ENCODE assay signal across 1 cellular context in genomic region chr3:112990672-112991602, GRCh38.
TF ChIP-seq lines count a peak whose summit lies in the region.

TSS of gene GTPBP8 (plus strand) at chr3:112990984. CDS start at chr3:112991000, 16 bp downstream.

TF ChIP-seq in HepG2, 621 proteins besides CTCF, POLR2A, EP300 and RAD21 (continued from another document and continues in another):
- peak; percentile 26 for TF ChIP-seq ELF3 (CRISPR knock-in tag; IDR thresholded peaks at IDR 0.05)
- peak; percentile 81; the same call in 1 of the 2 replicates for TF ChIP-seq PAWR (CRISPR knock-in tag; IDR thresholded peaks at IDR 0.05; ENCODE audit: borderline replicate concordance)
- TF ChIP-seq NR0B2 (CRISPR knock-in tag; IDR thresholded peaks at IDR 0.05) = no peak
- peak; percentile 99 for TF ChIP-seq POLR2G (IDR thresholded peaks at IDR 0.05; ENCODE audit: low read depth, low read length)
- TF ChIP-seq ZBTB7B (CRISPR knock-in tag; IDR thresholded peaks at IDR 0.05) = 0 out of 2 replicates have a peak, but pooled peaks have one; percentile 37
- TF ChIP-seq RELA (CRISPR knock-in tag; IDR thresholded peaks at IDR 0.05) = no peak; the same call in 1 of the 2 replicates
- 0 out of 2 replicates have a peak, but pooled peaks have one; percentile 31 for TF ChIP-seq ZNF331 (CRISPR knock-in tag; IDR thresholded peaks at IDR 0.05)
- TF ChIP-seq ZNF350 (CRISPR knock-in tag; IDR thresholded peaks at IDR 0.05; ENCODE audit: borderline replicate concordance, low read depth) = peak; percentile 89; the same call in 1 of the 2 replicates
- peak; percentile 77 for TF ChIP-seq ZSCAN25 (CRISPR knock-in tag; IDR thresholded peaks at IDR 0.05)
- TF ChIP-seq ZMYM4 (CRISPR knock-in tag; IDR thresholded peaks at IDR 0.05) = 0 out of 2 replicates have a peak, but pooled peaks have one; percentile 75
- 0 out of 2 replicates have a peak, but pooled peaks have one; percentile 49 for TF ChIP-seq ZBTB2 (CRISPR knock-in tag; IDR thresholded peaks at IDR 0.05; ENCODE audit: low read depth)
- TF ChIP-seq ZNF772 (CRISPR knock-in tag; IDR thresholded peaks at IDR 0.05) = 0 out of 2 replicates have a peak, but pooled peaks have one; percentile 54
- 0 out of 2 replicates have a peak, but pooled peaks have one; percentile 12 for TF ChIP-seq THAP8 (CRISPR knock-in tag; IDR thresholded peaks at IDR 0.05; ENCODE audit: borderline replicate concordance)
- TF ChIP-seq CSRNP1 (CRISPR knock-in tag; IDR thresholded peaks at IDR 0.05) = peak; percentile 93
- peak; percentile 80 for TF ChIP-seq CREB1 (IDR thresholded peaks at IDR 0.05)
- peak; percentile 94 for TF ChIP-seq CREB1 (CRISPR knock-in tag; IDR thresholded peaks at IDR 0.05)
- peak; percentile 66; the same call in 1 of the 2 replicates for TF ChIP-seq ZFX (CRISPR knock-in tag; IDR thresholded peaks at IDR 0.05; ENCODE audit: low read depth)
- peak; percentile 89 for TF ChIP-seq DR1 (CRISPR knock-in tag; IDR thresholded peaks at IDR 0.05)
- peak; percentile 94 for TF ChIP-seq ZNF598 (CRISPR knock-in tag; IDR thresholded peaks at IDR 0.05; ENCODE audit: borderline replicate concordance)
- TF ChIP-seq RNF2 (conservative IDR thresholded peaks at IDR 0.05; ENCODE audit: low read depth) = peak; percentile 84
- TF ChIP-seq PAXIP1 (CRISPR knock-in tag; conservative IDR thresholded peaks at IDR 0.05) = peak; percentile 47; the same call in 1 of the 2 replicates
- TF ChIP-seq PRMT3 (CRISPR knock-in tag; IDR thresholded peaks at IDR 0.05; ENCODE audit: borderline replicate concordance, low read depth) = peak; percentile 6; the same call in 1 of the 2 replicates
- TF ChIP-seq PCBP1 (IDR thresholded peaks at IDR 0.05; ENCODE audit: borderline replicate concordance, low read depth, low read length) = no peak
- TF ChIP-seq PHB2 (IDR thresholded peaks at IDR 0.05; ENCODE audit: partially characterized antibody) = no peak
- 0 out of 2 replicates have a peak, but pooled peaks have one; percentile 42 for TF ChIP-seq NFKBIZ (CRISPR knock-in tag; IDR thresholded peaks at IDR 0.05)
- TF ChIP-seq KMT2A (CRISPR knock-in tag; IDR thresholded peaks at IDR 0.05) = peak; percentile 98
- no peak for TF ChIP-seq ZNF576 (CRISPR knock-in tag; IDR thresholded peaks at IDR 0.05)
- TF ChIP-seq ZNF720 (CRISPR knock-in tag; IDR thresholded peaks at IDR 0.05) = no peak
- TF ChIP-seq MXD3 (CRISPR knock-in tag; IDR thresholded peaks at IDR 0.05) = 0 out of 2 replicates have a peak, but pooled peaks have one; percentile 49
- peak; percentile 81; the same call in 1 of the 2 replicates for TF ChIP-seq SALL2 (CRISPR knock-in tag; IDR thresholded peaks at IDR 0.05)
- no peak for TF ChIP-seq ZNF335 (CRISPR knock-in tag; IDR thresholded peaks at IDR 0.05)
- TF ChIP-seq ZNF570 (CRISPR knock-in tag; IDR thresholded peaks at IDR 0.05; ENCODE audit: borderline replicate concordance) = 0 out of 2 replicates have a peak, but pooled peaks have one; percentile 72
- 0 out of 2 replicates have a peak, but pooled peaks have one; percentile 58 for TF ChIP-seq ZNF761 (CRISPR knock-in tag; conservative IDR thresholded peaks at IDR 0.05)
- no peak for TF ChIP-seq ZNF75D (CRISPR knock-in tag; IDR thresholded peaks at IDR 0.05; ENCODE audit: borderline replicate concordance)
- TF ChIP-seq TBL1XR1 (IDR thresholded peaks at IDR 0.05; ENCODE audit: borderline replicate concordance, low read length, partially characterized antibody) = peak; percentile 22
- TF ChIP-seq MLX (CRISPR knock-in tag; IDR thresholded peaks at IDR 0.05) = no peak
- TF ChIP-seq TAF1 (CRISPR knock-in tag; IDR thresholded peaks at IDR 0.05) = peak; percentile 97
- peak; percentile 54; the same call in 1 of the 2 replicates for TF ChIP-seq ZNF383 (CRISPR knock-in tag; IDR thresholded peaks at IDR 0.05; ENCODE audit: borderline replicate concordance)
- peak; percentile 73 for TF ChIP-seq GABPA (IDR thresholded peaks at IDR 0.05; ENCODE audit: low read depth, low read length)
- TF ChIP-seq GABPA (CRISPR knock-in tag; IDR thresholded peaks at IDR 0.05; ENCODE audit: low read depth) = peak; percentile 88
- peak; percentile 77 for TF ChIP-seq TBX2 (CRISPR knock-in tag; IDR thresholded peaks at IDR 0.05; ENCODE audit: borderline replicate concordance)
- TF ChIP-seq KDM5A (IDR thresholded peaks at IDR 0.05; ENCODE audit: borderline replicate concordance, low read length) = peak; percentile 73; the same call in 1 of the 2 replicates
- peak; percentile 74 for TF ChIP-seq UBTF (CRISPR knock-in tag; IDR thresholded peaks at IDR 0.05)
- peak; percentile 94 for TF ChIP-seq KDM2A (CRISPR knock-in tag; IDR thresholded peaks at IDR 0.05; ENCODE audit: borderline replicate concordance, low read depth)
- TF ChIP-seq KLF6 (CRISPR knock-in tag; IDR thresholded peaks at IDR 0.05) = peak; percentile 66; the same call in 1 of the 2 replicates
- no peak for TF ChIP-seq ATRX (CRISPR knock-in tag; IDR thresholded peaks at IDR 0.05; ENCODE audit: borderline replicate concordance)
- TF ChIP-seq PHF5A (CRISPR knock-in tag; IDR thresholded peaks at IDR 0.05; ENCODE audit: low read depth, unreplicated experiment) = peak; percentile 36
- 0 out of 2 replicates have a peak, but pooled peaks have one; percentile 44 for TF ChIP-seq ZNF609 (CRISPR knock-in tag; IDR thresholded peaks at IDR 0.05; ENCODE audit: borderline replicate concordance)
- 0 out of 2 replicates have a peak, but pooled peaks have one; percentile 45 for TF ChIP-seq TBP (CRISPR knock-in tag; IDR thresholded peaks at IDR 0.05)
